ENCODE assay signal across 8 cellular contexts in genomic region chr9:84404095-84404686, GRCh38.
DNase-seq lines count a peak whose midpoint lies in the region; ATAC-seq, FAIRE-seq and TF ChIP-seq lines count a peak whose summit lies in the region.

No MANE protein-coding gene starts in this region.

- no peak for FAIRE-seq in urothelium cell line (lab: Jason Lieb, UNC)

- H3K27ac ChIP-seq in foreskin keratinocyte = no peak overlapping the region

- H3K4me1 ChIP-seq in foreskin keratinocyte = no peaks in the 10 kb centered on the region

- no peaks in the 10 kb centered on the region for H3K27me3 ChIP-seq in foreskin keratinocyte

- ATAC-seq in foreskin keratinocyte = no peak

- TF ChIP-seq CTCF in foreskin keratinocyte (conservative IDR thresholded peaks at IDR 0.05) = peak; percentile 63

- DNase-seq in stimulated activated CD4-positive, alpha-beta T cell treated with anti-CD3 and anti-CD28 coated beads, Interleukin-15, amount 100 ng/mL, for 24 hours = peak; percentile 13
- DNase-seq in stimulated activated CD4-positive, alpha-beta T cell treated with anti-CD3 and anti-CD28 coated beads, Interleukin-2, amount 100 ng/mL, for 48 hours = no peak
- DNase-seq in OCI-M1 (lab: John Stamatoyannopoulos, UW) = peak; percentile 40
- no peak for DNase-seq in foreskin keratinocyte
- DNase-seq in urothelium cell line (ENCODE audit: low spot score) = peak; percentile 38
- DNase-seq in NCI-H526 treated with DMSO at 0.1 percent for 48 hours (lab: John Stamatoyannopoulos, UW) = no peak
- DNase-seq in activated CD4-positive, alpha-beta T cell treated with anti-CD3 and anti-CD28 coated beads for 4 hours = no peak
- DNase-seq in OCI-M2 (lab: John Stamatoyannopoulos, UW; ENCODE audit: unreplicated experiment) = no peak

Comparison
In these comparisons a context has a peak if more than half of its experiments do, and no peak if none do; other contexts are left out.
1. DNase-seq: peak in stimulated activated CD4-positive, alpha-beta T cell treated with anti-CD3 and anti-CD28 coated beads, Interleukin-15, amount 100 ng/mL, for 24 hours (single experiment), OCI-M1 (single experiment) and urothelium cell line (single experiment); none in stimulated activated CD4-positive, alpha-beta T cell treated with anti-CD3 and anti-CD28 coated beads, Interleukin-2, amount 100 ng/mL, for 48 hours (0 of 2), foreskin keratinocyte (0 of 2), NCI-H526 treated with DMSO at 0.1 percent for 48 hours (single experiment), activated CD4-positive, alpha-beta T cell treated with anti-CD3 and anti-CD28 coated beads for 4 hours (0 of 2) and OCI-M2 (single experiment).